In the genomic region with DNA sequence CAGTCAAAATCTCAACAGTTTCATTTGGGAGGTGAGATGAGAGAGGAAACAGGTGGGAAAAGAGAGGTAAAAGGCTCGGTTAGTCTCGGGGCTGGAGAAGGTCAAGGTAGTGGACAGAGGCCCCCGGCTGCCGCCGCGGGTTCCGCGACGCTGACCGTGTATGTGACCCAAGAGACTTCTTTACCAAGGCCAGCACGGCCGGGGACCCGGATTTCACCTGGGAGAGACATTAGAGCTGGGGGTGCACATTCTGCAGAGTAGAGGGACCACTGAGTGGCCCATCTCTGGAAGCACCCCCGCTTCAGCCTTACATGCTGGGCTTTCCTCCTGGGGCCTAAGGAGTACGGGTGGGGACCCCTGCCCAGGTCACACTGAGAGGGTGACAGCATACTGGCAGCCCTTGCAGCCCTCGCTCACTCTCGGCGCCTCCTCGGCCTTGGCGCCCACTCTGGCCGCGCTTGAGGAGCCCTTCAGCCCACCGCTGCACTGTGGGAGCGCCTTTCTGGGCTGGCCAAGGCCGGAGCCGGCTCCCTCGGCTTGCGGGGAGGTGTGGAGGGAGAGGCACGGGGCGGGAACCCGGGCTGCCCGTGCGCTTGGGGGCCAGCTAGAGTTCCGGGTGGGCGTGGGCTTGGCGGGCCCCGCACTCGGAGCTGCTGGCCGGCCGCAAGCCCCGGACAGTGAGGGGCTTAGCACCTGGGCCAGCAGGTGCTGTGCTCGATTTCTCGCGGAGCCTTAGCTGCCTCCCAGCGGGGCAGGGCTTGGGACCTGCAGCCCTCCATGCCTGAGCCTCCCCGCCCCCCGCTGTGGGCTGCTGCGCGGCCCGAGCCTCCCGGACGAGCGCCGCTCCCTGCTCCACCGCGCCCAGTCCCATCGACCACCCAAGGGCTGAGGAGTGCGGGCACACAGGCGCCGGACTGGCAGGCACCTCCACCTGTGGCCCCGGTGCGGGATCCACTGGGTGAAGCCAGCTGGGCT, we compare ENCODE assay signal across 31 cellular contexts.
"Had no signal": no experiment of that assay in that cellular context is flagged by ENCODE, and none has a peak within 500 bp of the region (broad histone marks: within the 10 kb centered on the region; RNA-seq: fewer than 3 reads in every experiment).

No MANE protein-coding gene starts in this region.

- H3K9me3 ChIP-seq: adrenal gland, ascending aorta, heart left ventricle, left ventricle myocardium inferior, pancreas, prostate gland, sigmoid colon, stomach, tibial artery, upper lobe of right lung had no signal

- DNase-seq: activated CD4-positive, alpha-beta T cell treated with anti-CD3 and anti-CD28 coated beads for 36 hours; activated CD4-positive, CD25-positive, alpha-beta regulatory T cell; activated CD8-positive, alpha-beta memory T cell treated with anti-CD3 and anti-CD28 coated beads, Interleukin-2, amount 10 ng/mL, durations not matched to agents 7 days and 5 days; activated CD8-positive, alpha-beta T cell treated with anti-CD3 and anti-CD28 coated beads, Interleukin-2, amount 10 ng/mL, durations not matched to agents 7 days and 5 days; activated naive CD4-positive, alpha-beta T cell; activated naive CD8-positive, alpha-beta T cell treated with anti-CD3 and anti-CD28 coated beads for 36 hours; activated T-cell treated with anti-CD3 and anti-CD28 coated beads, Interleukin-2, amount 50 U/mL, for 72 hours; adrenal gland; cerebellar nuclear complex; cortex of kidney; hypothalamus; left ventricle myocardium inferior; naive thymus-derived CD4-positive, alpha-beta T cell; nucleus accumbens; pancreas; retina; sigmoid colon; small intestine; stimulated activated CD4-positive, alpha-beta T cell treated with anti-CD3 and anti-CD28 coated beads, Interleukin-4, amount 100 ng/mL, for 24 hours; stomach; T-cell; tibial artery; upper lobe of right lung had no signal

- H3K36me3 Mint-ChIP-seq: activated CD8-positive, alpha-beta memory T cell treated with anti-CD3 and anti-CD28 coated beads, Interleukin-2, amount 10 ng/mL, durations not matched to agents 7 days and 5 days; activated naive CD8-positive, alpha-beta T cell treated with anti-CD3 and anti-CD28 coated beads for 36 hours; brain; naive thymus-derived CD4-positive, alpha-beta T cell; stimulated activated effector memory CD8-positive, alpha-beta T cell treated with anti-CD3 and anti-CD28 coated beads, Interleukin-12 subunit alpha, Interleukin-12 subunit beta, amount 100 ng/mL, for 72 hours; T-cell had no signal

- H3K27ac Mint-ChIP-seq: activated CD4-positive, alpha-beta T cell treated with anti-CD3 and anti-CD28 coated beads for 36 hours; activated CD8-positive, alpha-beta memory T cell treated with anti-CD3 and anti-CD28 coated beads, Interleukin-2, amount 10 ng/mL, durations not matched to agents 7 days and 5 days; activated CD8-positive, alpha-beta T cell treated with anti-CD3 and anti-CD28 coated beads, Interleukin-2, amount 10 ng/mL, durations not matched to agents 7 days and 5 days; activated naive CD8-positive, alpha-beta T cell treated with anti-CD3 and anti-CD28 coated beads for 36 hours; activated T-cell treated with anti-CD3 and anti-CD28 coated beads, Interleukin-2, amount 50 U/mL, for 72 hours; brain; stimulated activated effector memory CD8-positive, alpha-beta T cell treated with anti-CD3 and anti-CD28 coated beads, Interleukin-12 subunit alpha, Interleukin-12 subunit beta, amount 100 ng/mL, for 72 hours; T-cell had no signal

- H3K36me3 ChIP-seq: adrenal gland, ascending aorta, cardiac muscle cell, heart left ventricle, left ventricle myocardium inferior, pancreas, prostate gland, sigmoid colon, stomach, tibial artery, upper lobe of right lung had no signal

- H3K9me3 Mint-ChIP-seq: activated naive CD8-positive, alpha-beta T cell treated with anti-CD3 and anti-CD28 coated beads for 36 hours; activated T-cell treated with anti-CD3 and anti-CD28 coated beads, Interleukin-2, amount 50 U/mL, for 72 hours; naive thymus-derived CD4-positive, alpha-beta T cell; stimulated activated effector memory CD8-positive, alpha-beta T cell treated with anti-CD3 and anti-CD28 coated beads, Interleukin-12 subunit alpha, Interleukin-12 subunit beta, amount 100 ng/mL, for 72 hours; T-cell had no signal

- H3K27ac ChIP-seq: adrenal gland, cardiac muscle cell, left ventricle myocardium inferior, pancreas, prostate gland, stomach, upper lobe of right lung had no signal

- H3K4me1 ChIP-seq: prostate gland, stomach, upper lobe of right lung had no signal

- FAIRE-seq: endothelial cell of umbilical vein, pancreas, small intestine had no signal

- ATAC-seq: activated CD4-positive, alpha-beta T cell treated with anti-CD3 and anti-CD28 coated beads for 36 hours; activated CD8-positive, alpha-beta memory T cell treated with anti-CD3 and anti-CD28 coated beads, Interleukin-2, amount 10 ng/mL, durations not matched to agents 7 days and 5 days; activated CD8-positive, alpha-beta T cell treated with anti-CD3 and anti-CD28 coated beads, Interleukin-2, amount 10 ng/mL, durations not matched to agents 7 days and 5 days; activated T-cell treated with anti-CD3 and anti-CD28 coated beads, Interleukin-2, amount 50 U/mL, for 72 hours; heart left ventricle; naive thymus-derived CD4-positive, alpha-beta T cell; pancreas; stimulated activated effector memory CD8-positive, alpha-beta T cell treated with anti-CD3 and anti-CD28 coated beads, Interleukin-12 subunit alpha, Interleukin-12 subunit beta, amount 100 ng/mL, for 72 hours; T-cell; upper lobe of right lung had no signal

- H3K27me3 ChIP-seq: adrenal gland, ascending aorta, pancreas, sigmoid colon, tibial artery had no signal

- H3K4me3 ChIP-seq: adrenal gland, cardiac muscle cell, heart left ventricle, left ventricle myocardium inferior, lung, pancreas, prostate gland, sigmoid colon, stomach, upper lobe of right lung had no signal

- H3K4me3 Mint-ChIP-seq: activated CD4-positive, alpha-beta T cell treated with anti-CD3 and anti-CD28 coated beads for 36 hours; activated CD8-positive, alpha-beta memory T cell treated with anti-CD3 and anti-CD28 coated beads, Interleukin-2, amount 10 ng/mL, durations not matched to agents 7 days and 5 days; activated CD8-positive, alpha-beta T cell treated with anti-CD3 and anti-CD28 coated beads, Interleukin-2, amount 10 ng/mL, durations not matched to agents 7 days and 5 days; activated naive CD8-positive, alpha-beta T cell treated with anti-CD3 and anti-CD28 coated beads for 36 hours; activated T-cell treated with anti-CD3 and anti-CD28 coated beads, Interleukin-2, amount 50 U/mL, for 72 hours; brain; naive thymus-derived CD4-positive, alpha-beta T cell; stimulated activated effector memory CD8-positive, alpha-beta T cell treated with anti-CD3 and anti-CD28 coated beads, Interleukin-12 subunit alpha, Interleukin-12 subunit beta, amount 100 ng/mL, for 72 hours; T-cell had no signal
